10 cellular contexts compared by ENCODE assay signal in the genomic region with DNA sequence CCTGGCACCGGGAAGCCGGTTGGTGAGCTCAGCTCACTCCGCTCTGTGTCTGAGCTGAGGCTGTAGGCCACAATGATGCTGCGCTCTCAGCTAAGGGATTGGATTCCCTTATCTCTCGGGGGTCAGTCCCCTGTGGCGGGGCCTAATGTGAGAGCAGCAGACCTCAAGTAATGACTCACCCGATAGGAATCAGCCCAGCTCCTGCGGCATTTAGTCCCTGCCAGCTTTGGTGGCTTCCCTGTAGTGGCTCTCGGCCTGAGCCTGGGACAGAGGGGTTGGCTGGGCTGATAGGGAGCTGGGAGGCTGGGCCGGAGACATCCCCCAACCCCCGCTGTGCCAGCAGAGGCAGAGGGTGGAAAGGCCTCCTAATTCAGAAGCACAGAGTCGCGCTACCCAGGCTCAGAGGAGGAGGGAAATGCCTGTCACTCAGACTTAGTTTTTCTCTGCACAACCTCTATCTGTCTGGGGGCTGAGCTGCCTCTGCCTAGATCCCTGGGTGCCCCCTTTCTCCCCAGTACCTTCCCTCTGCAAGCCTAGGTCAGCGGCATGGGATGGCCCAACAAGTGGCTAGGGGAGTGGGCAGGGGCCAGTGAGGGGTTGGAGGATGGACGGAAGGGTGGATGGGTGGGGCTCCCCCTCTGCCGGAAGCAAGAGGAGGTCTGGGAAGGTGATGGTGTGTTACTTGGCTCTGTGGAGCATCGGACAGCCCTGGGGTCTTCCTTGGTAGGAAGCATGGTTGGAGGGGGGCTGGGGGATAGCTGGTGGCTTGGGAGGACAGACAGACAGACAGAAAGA.
A peak's percentile ranks its signal among the peaks of the same experiment; 100 is the strongest.
DNase-seq lines count a peak whose midpoint lies in the region; ATAC-seq and TF ChIP-seq lines count a peak whose summit lies in the region.
"Had no signal": no experiment of that assay in that cellular context is flagged by ENCODE, and none has a peak within 500 bp of the region (broad histone marks: within the 10 kb centered on the region; RNA-seq: fewer than 3 reads in every experiment).

No MANE protein-coding gene starts in this region.

- intact Hi-C loops in Caco-2 (cut with micrococcal nuclease; ENCODE audit: unreplicated experiment), result no loop called here
- intact Hi-C loops in lower leg skin (cut with DNase I; ENCODE audit: low total_unique reads), result no loop called here
- intact Hi-C loops in sigmoid colon (cut with DNase I), result no loop called here

- H3K9me3 ChIP-seq in Caco-2 (no peaks in the 10 kb centered on the region), sigmoid colon (no peaks in the 10 kb centered on the region)

- no peaks in the 10 kb centered on the region for H3K9me3 Mint-ChIP-seq in Caco-2 (ENCODE audit: unreplicated experiment)
- H3K9me3 Mint-ChIP-seq in activated naive CD8-positive, alpha-beta T cell treated with anti-CD3 and anti-CD28 coated beads, Interleukin-2, amount 50 U/mL, for 24 hours, result no peaks in the 10 kb centered on the region
- H3K9me3 Mint-ChIP-seq: CD4-positive, alpha-beta memory T cell had no signal

- CTCF ChIA-PET in Caco-2 (lab: Charles Lee), result interaction anchor here (0.5 to 1.5 kb wide), 3 partner anchors 18 to 187 kb away, joined by 3 read pairs; no protein-coding TSS in a partner anchor

- TF ChIP-seq EP300 in sigmoid colon (IDR thresholded peaks at IDR 0.05), result no peak

- peaks cover 6% of the 10 kb centered on the region for H3K4me1 Mint-ChIP-seq in Caco-2 (ENCODE audit: low read depth, unreplicated experiment)
- no peaks in the 10 kb centered on the region for H3K4me1 Mint-ChIP-seq in activated naive CD8-positive, alpha-beta T cell treated with anti-CD3 and anti-CD28 coated beads, Interleukin-2, amount 50 U/mL, for 24 hours

- DNase-seq in Caco-2, result peak; percentile 72 to 86
- DNase-seq in LHCN-M2 (ENCODE audit: low read depth), result peak; percentile 52
- peak; percentile 18 for DNase-seq in astrocyte of the spinal cord (ENCODE audit: low read depth, low spot score)
- DNase-seq in iris pigment epithelial cell (ENCODE audit: low read depth), result peak; percentile 52
- no peak for DNase-seq in activated naive CD8-positive, alpha-beta T cell treated with anti-CD3 and anti-CD28 coated beads, Interleukin-2, amount 50 U/mL, for 24 hours
- no peak for DNase-seq in lower leg skin (ENCODE audit: low spot score in 2 of 2)
- no peak for DNase-seq in sigmoid colon
- DNase-seq: CD4-positive, alpha-beta memory T cell; NCI-H69 had no signal

- H3K4me3 Mint-ChIP-seq in Caco-2 (ENCODE audit: unreplicated experiment), result no peak overlapping the region
- H3K4me3 Mint-ChIP-seq in activated naive CD8-positive, alpha-beta T cell treated with anti-CD3 and anti-CD28 coated beads, Interleukin-2, amount 50 U/mL, for 24 hours, result no peak overlapping the region
- H3K4me3 Mint-ChIP-seq: CD4-positive, alpha-beta memory T cell had no signal

- H3K27me3 ChIP-seq in Caco-2 (replicated peaks; ENCODE audit: control insufficient read depth, insufficient read depth, low read length), result no peaks in the 10 kb centered on the region
- H3K27me3 ChIP-seq in sigmoid colon, result peaks cover 0 to 46% (median 3%) of the 10 kb centered on the region in 3 donors

- in situ Hi-C loops in astrocyte of the spinal cord (cut with HindIII; ENCODE audit: low sequenced_read_pairs), result no loop called here

- ATAC-seq in activated naive CD8-positive, alpha-beta T cell treated with anti-CD3 and anti-CD28 coated beads, Interleukin-2, amount 50 U/mL, for 24 hours, result no peak
- no peak for ATAC-seq in HG03097 (IDR thresholded peaks at IDR 0.05; ENCODE audit: low FRiP score, unreplicated experiment)

- peaks cover 17% of the 10 kb centered on the region for H3K27me3 Mint-ChIP-seq in Caco-2 (ENCODE audit: insufficient read depth, unreplicated experiment)
- peaks cover 22% of the 10 kb centered on the region for H3K27me3 Mint-ChIP-seq in activated naive CD8-positive, alpha-beta T cell treated with anti-CD3 and anti-CD28 coated beads, Interleukin-2, amount 50 U/mL, for 24 hours

- TF ChIP-seq POLR2A in lower leg skin (IDR thresholded peaks at IDR 0.05) (no peak), sigmoid colon (IDR thresholded peaks at IDR 0.05) (no peak)

- POLR2A ChIA-PET in Caco-2 (lab: Charles Lee), result no interaction called here

- H3K4me3 ChIP-seq in Caco-2 (ENCODE audit: low read depth, low read length) (no peak overlapping the region), astrocyte of the spinal cord (ENCODE audit: low read depth, low read length) (no peak overlapping the region), lower leg skin (ENCODE audit: low read depth, poor library complexity, severe bottlenecking) (no peak overlapping the region), sigmoid colon (no peak overlapping the region)

- H3K4me1 ChIP-seq in Caco-2 (peaks cover 9% of the 10 kb centered on the region), sigmoid colon (no peaks in the 10 kb centered on the region)

- no peak overlapping the region for H3K27ac Mint-ChIP-seq in Caco-2 (ENCODE audit: unreplicated experiment)
- no peak overlapping the region for H3K27ac Mint-ChIP-seq in activated naive CD8-positive, alpha-beta T cell treated with anti-CD3 and anti-CD28 coated beads, Interleukin-2, amount 50 U/mL, for 24 hours
- H3K27ac Mint-ChIP-seq: CD4-positive, alpha-beta memory T cell had no signal

- 48 to 65% methylated on average over 17 of the region's 17 CpGs for WGBS in lower leg skin, 2 donors
- WGBS in sigmoid colon, 2 donors, result 43 to 52% methylated on average over 17 of the region's 17 CpGs

- H3K36me3 ChIP-seq in Caco-2 (ENCODE audit: control insufficient read depth, insufficient read depth, low read length) (no peaks in the 10 kb centered on the region), sigmoid colon (no peaks in the 10 kb centered on the region)

- no peaks in the 10 kb centered on the region for H3K36me3 Mint-ChIP-seq in Caco-2 (ENCODE audit: insufficient read depth, unreplicated experiment)
- no peaks in the 10 kb centered on the region for H3K36me3 Mint-ChIP-seq in activated naive CD8-positive, alpha-beta T cell treated with anti-CD3 and anti-CD28 coated beads, Interleukin-2, amount 50 U/mL, for 24 hours (ENCODE audit: low read depth)
- H3K36me3 Mint-ChIP-seq: CD4-positive, alpha-beta memory T cell had no signal

- no peak overlapping the region for H3K27ac ChIP-seq in sigmoid colon

- no peak for TF ChIP-seq CTCF in Caco-2 (IDR thresholded peaks at IDR 0.05; ENCODE audit: insufficient read depth in 1 of 2, low read depth in 1 of 2, low read length in 1 of 2, severe bottlenecking in 1 of 2, unreplicated experiment in 1 of 2)
- TF ChIP-seq CTCF in astrocyte of the spinal cord (IDR thresholded peaks at IDR 0.05; ENCODE audit: low read depth, low read length), result no peak
- TF ChIP-seq CTCF in lower leg skin (IDR thresholded peaks at IDR 0.05), result no peak
- no peak for TF ChIP-seq CTCF in sigmoid colon (IDR thresholded peaks at IDR 0.05)

- BruUV-seq in Caco-2 (replicated peaks; lab: Mats Ljungman, UMichigan), result no TSS peak

Comparison
In these comparisons a context has a peak if more than half of its experiments do, and no peak if none do; other contexts are left out.
1. DNase-seq: peak in Caco-2 (2 of 2), LHCN-M2 (single experiment), astrocyte of the spinal cord (single experiment) and iris pigment epithelial cell (single experiment); none in activated naive CD8-positive, alpha-beta T cell treated with anti-CD3 and anti-CD28 coated beads, Interleukin-2, amount 50 U/mL, for 24 hours (single experiment), lower leg skin (0 of 2) and sigmoid colon (single experiment).